ENCODE assay signal across 19 cellular contexts in genomic region chr7:151374139-151374538, GRCh38. TPM values are rescaled to one million over a fixed set of nuclear protein-coding genes. Genes with fewer than 3 reads are reported as not detected.
"Had no signal": no experiment of that assay in that cellular context is flagged by ENCODE, and none has a peak within 500 bp of the region (broad histone marks: within the 10 kb centered on the region; RNA-seq: fewer than 3 reads in every experiment).

No MANE protein-coding gene starts in this region.

- DNase-seq: activated CD4-positive, alpha-beta T cell treated with anti-CD3 and anti-CD28 coated beads for 48 hours; activated T-cell treated with anti-CD3 and anti-CD28 coated beads for 4 hours; amniotic stem cell; cerebellar nuclear complex; esophagus squamous epithelium; foreskin fibroblast; mesenchymal stem cell; stimulated activated CD4-positive, alpha-beta T cell treated with anti-CD3 and anti-CD28 coated beads, Interleukin-4, amount 100 ng/mL, for 1 hour; stimulated activated CD8-positive, alpha-beta memory T cell treated with anti-CD3 and anti-CD28 coated beads, Interleukin-4, amount 100 ng/mL, for 48 hours; T-cell; WERI-Rb-1 had no signal

- H3K4me1 ChIP-seq: esophagus squamous epithelium, uterus had no signal

- H3K36me3 Mint-ChIP-seq: activated naive CD4-positive, alpha-beta T cell treated with anti-CD3 and anti-CD28 coated beads, Interleukin-2, amount 50 U/mL, for 72 hours had no signal

- H3K36me3 ChIP-seq: uterus had no signal

- H3K4me1 Mint-ChIP-seq: brain had no signal

- H3K4me3 ChIP-seq: esophagus squamous epithelium, thoracic aorta, uterus had no signal

- H3K9me3 Mint-ChIP-seq: activated naive CD4-positive, alpha-beta T cell treated with anti-CD3 and anti-CD28 coated beads, Interleukin-2, amount 50 U/mL, for 72 hours; brain; nephron; stimulated activated naive CD8-positive, alpha-beta T cell treated with anti-CD3 and anti-CD28 coated beads, Interleukin-15, Interleukin-2, amounts not matched to agents 100 ng/mL and 50 ng/mL, for 24 hours; T-cell had no signal

- ATAC-seq: activated naive CD4-positive, alpha-beta T cell treated with anti-CD3 and anti-CD28 coated beads, Interleukin-2, amount 50 U/mL, for 72 hours; T-cell had no signal

- H3K27ac Mint-ChIP-seq: nephron; stimulated activated naive CD8-positive, alpha-beta T cell treated with anti-CD3 and anti-CD28 coated beads, Interleukin-15, Interleukin-2, amounts not matched to agents 100 ng/mL and 50 ng/mL, for 24 hours; T-cell had no signal

- H3K27ac ChIP-seq: esophagus squamous epithelium, thoracic aorta, uterus, WERI-Rb-1 had no signal

- H3K27me3 ChIP-seq: esophagus squamous epithelium, uterus had no signal

- H3K27me3 Mint-ChIP-seq: brain; stimulated activated naive CD8-positive, alpha-beta T cell treated with anti-CD3 and anti-CD28 coated beads, Interleukin-15, Interleukin-2, amounts not matched to agents 100 ng/mL and 50 ng/mL, for 24 hours; T-cell had no signal

- H3K9me3 ChIP-seq: esophagus squamous epithelium, thoracic aorta, uterus had no signal

- H3K4me3 Mint-ChIP-seq: brain; nephron; stimulated activated naive CD8-positive, alpha-beta T cell treated with anti-CD3 and anti-CD28 coated beads, Interleukin-15, Interleukin-2, amounts not matched to agents 100 ng/mL and 50 ng/mL, for 24 hours; T-cell had no signal

RNA-seq across cellular contexts. Expression of gene WDR86, which starts 35.7 kb away (rescaled TPM):
- total RNA-seq: activated naive CD4-positive, alpha-beta T cell treated with anti-CD3 and anti-CD28 coated beads, Interleukin-2, amount 50 U/mL, for 72 hours; dermis microvascular lymphatic vessel endothelial cell; osteocyte had no signal
